Comparison of ENCODE assay signal across 18 cellular contexts in genomic region chr10:124543146-124543545, GRCh38.
"Had no signal": no experiment of that assay in that cellular context is flagged by ENCODE, and none has a peak within 500 bp of the region (broad histone marks: within the 10 kb centered on the region; RNA-seq: fewer than 3 reads in every experiment).

No MANE protein-coding gene starts in this region.

- H3K27ac Mint-ChIP-seq: endodermal cell; naive thymus-derived CD8-positive, alpha-beta T cell had no signal

- ATAC-seq: foreskin keratinocyte; left colon; left ventricle myocardium superior; naive thymus-derived CD8-positive, alpha-beta T cell had no signal

- FAIRE-seq: endothelial cell of umbilical vein, kidney, small intestine, urothelium cell line had no signal

- H3K27me3 Mint-ChIP-seq: naive thymus-derived CD8-positive, alpha-beta T cell had no signal

- H3K27ac ChIP-seq: colonic mucosa, foreskin keratinocyte, right atrium auricular region had no signal

- H3K36me3 Mint-ChIP-seq: naive thymus-derived CD8-positive, alpha-beta T cell had no signal

- H3K9me3 ChIP-seq: colonic mucosa, right atrium auricular region had no signal

- H3K27me3 ChIP-seq: colonic mucosa, foreskin keratinocyte, right atrium auricular region had no signal

- H3K9me3 Mint-ChIP-seq: endodermal cell had no signal

- H3K4me3 Mint-ChIP-seq: endodermal cell; naive thymus-derived CD8-positive, alpha-beta T cell had no signal

- H3K4me1 ChIP-seq: colonic mucosa, foreskin keratinocyte had no signal

- H3K4me3 ChIP-seq: colonic mucosa, right atrium auricular region had no signal

- H3K4me1 Mint-ChIP-seq: endodermal cell had no signal

- H3K36me3 ChIP-seq: colonic mucosa, right atrium auricular region had no signal

- DNase-seq: colonic mucosa; dermis blood vessel endothelial cell; effector CD4-positive, alpha-beta T cell; endodermal cell; erythroblast; foreskin keratinocyte; kidney; left colon; left ventricle myocardium superior; naive thymus-derived CD8-positive, alpha-beta T cell; posterior cingulate gyrus; small intestine; stimulated activated CD4-positive, alpha-beta T cell treated with anti-CD3 and anti-CD28 coated beads, Interleukin-12 subunit alpha, Interleukin-12 subunit beta, amount 100 ng/mL, for 4 hours; stimulated activated naive CD4-positive, alpha-beta T cell treated with Interleukin-2 at 50 U/mL for 16 hours; trophoblast cell had no signal
